In genomic region chr15:85742186-85742751, GRCh38 we compare ENCODE assay signal across 10 cellular contexts. TPM values are rescaled to one million over a fixed set of nuclear protein-coding genes. Genes with fewer than 3 reads are reported as not detected.
DNase-seq lines count a peak whose midpoint lies in the region; ATAC-seq and TF ChIP-seq lines count a peak whose summit lies in the region.
"Had no signal": no experiment of that assay in that cellular context is flagged by ENCODE, and none has a peak within 500 bp of the region (broad histone marks: within the 10 kb centered on the region; RNA-seq: fewer than 3 reads in every experiment).

No MANE protein-coding gene starts in this region.

- intact Hi-C loops in natural killer cell (cut with micrococcal nuclease), result no loop called here

- H3K4me1 Mint-ChIP-seq in natural killer cell, result peaks cover 19% of the 10 kb centered on the region in 2 donors
- H3K4me1 Mint-ChIP-seq in natural killer cell treated with Interleukin-12 subunit alpha and Interleukin-12 subunit beta and Interleukin-15 and Interleukin-18, amount 100 ng/mL, for 72 hours (ENCODE audit: low read depth in 2 of 2), result peaks cover 0 to 9% of the 10 kb centered on the region in 2 donors

- H3K27ac Mint-ChIP-seq in natural killer cell, result peak overlapping the region; percentile 41 to 70
- H3K27ac Mint-ChIP-seq in natural killer cell treated with Interleukin-12 subunit alpha and Interleukin-12 subunit beta and Interleukin-15 and Interleukin-18, amount 100 ng/mL, for 72 hours, result peak overlapping the region in 1 of 2 donors; percentile 42

- ATAC-seq in natural killer cell, result no peak
- no peak for ATAC-seq in natural killer cell treated with Interleukin-12 subunit alpha and Interleukin-12 subunit beta and Interleukin-15 and Interleukin-18, amount 100 ng/mL, for 72 hours
- ATAC-seq in HG02973 (IDR thresholded peaks at IDR 0.05; ENCODE audit: unreplicated experiment), result no peak

- peaks cover 19% of the 10 kb centered on the region for H3K36me3 Mint-ChIP-seq in natural killer cell
- H3K36me3 Mint-ChIP-seq in natural killer cell treated with Interleukin-12 subunit alpha and Interleukin-12 subunit beta and Interleukin-15 and Interleukin-18, amount 100 ng/mL, for 72 hours, result peaks cover 5% of the 10 kb centered on the region

- no peaks in the 10 kb centered on the region for H3K9me3 Mint-ChIP-seq in natural killer cell
- no peaks in the 10 kb centered on the region for H3K9me3 Mint-ChIP-seq in natural killer cell treated with Interleukin-12 subunit alpha and Interleukin-12 subunit beta and Interleukin-15 and Interleukin-18, amount 100 ng/mL, for 72 hours

- no peak for DNase-seq in natural killer cell
- no peak for DNase-seq in natural killer cell treated with Interleukin-12 subunit alpha and Interleukin-12 subunit beta and Interleukin-15 and Interleukin-18, amount 100 ng/mL, for 72 hours (ENCODE audit: low spot score)
- DNase-seq in cerebellar cortex (ENCODE audit: low spot score), result peak; percentile 17
- DNase-seq in middle frontal gyrus (ENCODE audit: extremely low spot score, low spot score), result peak; percentile 40
- DNase-seq in activated gamma-delta T cell treated with Interleukin-2 at 50 U/mL for 16 hours, result no peak
- no peak for DNase-seq in NCI-H1105 (lab: John Stamatoyannopoulos, UW)
- no peak for DNase-seq in NCI-H526 (lab: John Stamatoyannopoulos, UW)
- DNase-seq: activated CD4-positive, alpha-beta T cell treated with anti-CD3 and anti-CD28 coated beads for 4 hours; NCI-H524 treated with DMSO at 0.1 percent for 48 hours had no signal

- no peak for TF ChIP-seq CTCF in natural killer cell (IDR thresholded peaks at IDR 0.05)

- H3K27me3 Mint-ChIP-seq in natural killer cell (ENCODE audit: low read depth in 2 of 2), result no peaks in the 10 kb centered on the region
- no peaks in the 10 kb centered on the region for H3K27me3 Mint-ChIP-seq in natural killer cell treated with Interleukin-12 subunit alpha and Interleukin-12 subunit beta and Interleukin-15 and Interleukin-18, amount 100 ng/mL, for 72 hours

- H3K4me3 Mint-ChIP-seq in natural killer cell, result no peak overlapping the region
- H3K4me3 Mint-ChIP-seq in natural killer cell treated with Interleukin-12 subunit alpha and Interleukin-12 subunit beta and Interleukin-15 and Interleukin-18, amount 100 ng/mL, for 72 hours, result no peak overlapping the region

RNA-seq across cellular contexts. Expression of gene KLHL25, which starts 52.5 kb away (rescaled TPM):
- 10 to 100 TPM in 2 of 3 donors, 1 to 10 TPM in 1; 6.5 to 16.2 (median 10.4) TPM for total RNA-seq in natural killer cell
- total RNA-seq in natural killer cell treated with Interleukin-12 subunit alpha and Interleukin-12 subunit beta and Interleukin-15 and Interleukin-18, amount 100 ng/mL, for 72 hours, result 1 to 10 TPM; 4.7 to 8.5 TPM

Comparison
In these comparisons a context has a peak if more than half of its experiments do, and no peak if none do; other contexts are left out.
1. DNase-seq: peak in cerebellar cortex (single experiment) and middle frontal gyrus (single experiment); none in natural killer cell (single experiment), natural killer cell treated with Interleukin-12 subunit alpha and Interleukin-12 subunit beta and Interleukin-15 and Interleukin-18, amount 100 ng/mL, for 72 hours (single experiment), activated gamma-delta T cell treated with Interleukin-2 at 50 U/mL for 16 hours (single experiment), NCI-H1105 (single experiment) and NCI-H526 (0 of 2).